In the genomic region with DNA sequence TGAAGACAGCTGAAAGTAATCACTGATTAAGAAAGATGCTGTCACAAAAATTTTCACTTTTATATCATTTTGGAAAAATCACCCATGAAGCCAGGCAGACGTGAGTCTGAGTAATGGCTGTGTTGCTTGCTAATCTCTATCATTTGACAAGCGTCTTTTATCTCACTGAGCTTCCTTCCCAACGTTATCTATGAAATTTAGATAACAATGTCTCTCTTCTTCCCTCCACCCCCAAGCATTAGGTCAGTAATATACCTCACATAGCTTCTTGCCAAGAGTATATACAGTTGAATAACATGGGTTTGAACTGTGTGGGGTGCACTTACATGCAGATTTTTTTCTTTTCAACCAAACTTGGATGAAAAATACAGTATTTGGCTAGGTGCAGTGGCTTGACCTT, we compare ENCODE assay signal across 20 cellular contexts.
DNase-seq lines count a peak whose midpoint lies in the region; FAIRE-seq and TF ChIP-seq lines count a peak whose summit lies in the region.
"Had no signal": no experiment of that assay in that cellular context is flagged by ENCODE, and none has a peak within 500 bp of the region (broad histone marks: within the 10 kb centered on the region; RNA-seq: fewer than 3 reads in every experiment).

No MANE protein-coding gene starts in this region.

- intact Hi-C loops in dorsolateral prefrontal cortex (cut with DNase I) = no loop called here

- no peak for TF ChIP-seq RAD21 in H1 (IDR thresholded peaks at IDR 0.05 in 1 of 2, conservative IDR thresholded peaks at IDR 0.05 in 1 of 2; ENCODE audit: low read depth in 2 of 2, low read length in 2 of 2)

- no peak overlapping the region for H4K91ac ChIP-seq in H1 (replicated peaks; ENCODE audit: insufficient read length, low read length)

- H2AK5ac ChIP-seq in H1 (ENCODE audit: low read depth, low read length) (no peak overlapping the region), mesendoderm (ENCODE audit: low read length) (no peak overlapping the region)

- FAIRE-seq in H1 (lab: Jason Lieb, UNC) = no peak
- FAIRE-seq: A204.1, G401.6, GM12892, GM18507 had no signal

- H3K56ac ChIP-seq in H1 (replicated peaks; ENCODE audit: insufficient read length, low read depth, low read length) (no peak overlapping the region), mesendoderm (ENCODE audit: low read length) (no peak overlapping the region)

- H3K14ac ChIP-seq in H1 (ENCODE audit: insufficient read length) = no peak overlapping the region

- H3K9me3 Mint-ChIP-seq in glutamatergic neuron (ENCODE audit: unreplicated experiment) = no peaks in the 10 kb centered on the region

- no peak for DNase-seq in H1 (ENCODE audit: low read depth in 1 of 2, low spot score in 2 of 2)
- DNase-seq in mesendoderm = peak; percentile 76
- no peak for DNase-seq in putamen (ENCODE audit: low spot score)
- DNase-seq in cerebellum (ENCODE audit: low spot score) = no peak
- DNase-seq in glutamatergic neuron = no peak
- no peak for DNase-seq in dorsolateral prefrontal cortex
- DNase-seq: ACHN; BE2C; C1 segment of cervical spinal cord; CD4-positive, CD25-positive, alpha-beta regulatory T cell; CD8-positive, alpha-beta memory T cell; COR-L47; DMS 273 treated with DMSO at 0.1 percent for 48 hours; DMS53 had no signal

- H3K27ac Mint-ChIP-seq in glutamatergic neuron (ENCODE audit: unreplicated experiment) = no peak overlapping the region
- H3K27ac Mint-ChIP-seq: CD4-positive, CD25-positive, alpha-beta regulatory T cell; CD8-positive, alpha-beta memory T cell had no signal

- H3K23me2 ChIP-seq in H1 (ENCODE audit: low read depth, low read length) = no peaks in the 10 kb centered on the region

- H2BK15ac ChIP-seq in H1 (ENCODE audit: low read length) (no peak overlapping the region), mesendoderm (replicated peaks; ENCODE audit: low read depth) (no peak overlapping the region)

- H2BK12ac ChIP-seq in H1 (ENCODE audit: low read depth, low read length) = no peak overlapping the region

- POLR2A ChIA-PET in H1 (lab: Charles Lee; ENCODE audit: partially characterized antibody) = no interaction called here

- H3K4me3 ChIP-seq in SU-DHL-6 (ENCODE audit: insufficient read depth, low read length, poor library complexity, severe bottlenecking) = no peak overlapping the region
- no peak overlapping the region for H3K4me3 ChIP-seq in H1 (ENCODE audit: extremely low read depth in 1 of 4, insufficient read depth in 2 of 4, low read depth in 3 of 4, low read length in 4 of 4)
- H3K4me3 ChIP-seq in mesendoderm (ENCODE audit: low read length) = no peak overlapping the region
- no peak overlapping the region for H3K4me3 ChIP-seq in dorsolateral prefrontal cortex
- H3K4me3 ChIP-seq: HAP-1 had no signal

- TF ChIP-seq EP300 in H1 (IDR thresholded peaks at IDR 0.05; ENCODE audit: borderline replicate concordance in 1 of 2, low read depth in 2 of 2, low read length in 2 of 2) = no peak

- H3K4me3 Mint-ChIP-seq in glutamatergic neuron (ENCODE audit: unreplicated experiment) = no peak overlapping the region
- H3K4me3 Mint-ChIP-seq: CD4-positive, CD25-positive, alpha-beta regulatory T cell; CD8-positive, alpha-beta memory T cell had no signal

- H3K4me2 ChIP-seq in SU-DHL-6 (ENCODE audit: low read depth, low read length, poor library complexity, severe bottlenecking) = no peak overlapping the region
- no peak overlapping the region for H3K4me2 ChIP-seq in H1 (ENCODE audit: insufficient read depth in 1 of 2, low read depth in 2 of 2, low read length in 2 of 2)
- no peak overlapping the region for H3K4me2 ChIP-seq in mesendoderm (ENCODE audit: low read length)

- H2BK120ac ChIP-seq in H1 (replicated peaks; ENCODE audit: low read depth, low read length) (no peak overlapping the region), mesendoderm (ENCODE audit: low read depth, low read length) (no peak overlapping the region)

- H3F3A ChIP-seq in SU-DHL-6 (ENCODE audit: insufficient read depth) = no peaks in the 10 kb centered on the region

- no peak overlapping the region for H2BK5ac ChIP-seq in H1 (ENCODE audit: low read depth, low read length)
- H2BK5ac ChIP-seq in mesendoderm (ENCODE audit: low read length) = peak overlapping the region; percentile 7

- no peaks in the 10 kb centered on the region for H3K27me3 Mint-ChIP-seq in glutamatergic neuron (ENCODE audit: unreplicated experiment)
- H3K27me3 Mint-ChIP-seq: CD4-positive, CD25-positive, alpha-beta regulatory T cell had no signal

- TF ChIP-seq POLR2A in H1 (IDR thresholded peaks at IDR 0.05; ENCODE audit: control extremely low read depth in 1 of 2, low read depth in 2 of 2, low read length in 2 of 2) = no peak

- H3K36me3 ChIP-seq in SU-DHL-6 (ENCODE audit: low read length) (no peaks in the 10 kb centered on the region), H1 (ENCODE audit: control insufficient read depth in 2 of 4, insufficient read depth in 4 of 4, low read length in 3 of 4) (no peaks in the 10 kb centered on the region), mesendoderm (ENCODE audit: control insufficient read depth, insufficient read depth, low read length) (no peaks in the 10 kb centered on the region)
- H3K36me3 ChIP-seq: BE2C, HAP-1 had no signal

- CTCF ChIA-PET in H1 (lab: Charles Lee; ENCODE audit: partially characterized antibody) = interaction anchor here (0.6 kb wide), 1 partner anchor 290 kb away, joined by 3 read pairs; no protein-coding TSS in a partner anchor

- no peaks in the 10 kb centered on the region for H4K20me1 ChIP-seq in SU-DHL-6 (ENCODE audit: low read depth, low read length)
- no peaks in the 10 kb centered on the region for H4K20me1 ChIP-seq in H1 (replicated peaks in 1 of 2; ENCODE audit: control insufficient read depth in 1 of 2, insufficient read depth in 2 of 2, low read length in 2 of 2)

- H3K79me1 ChIP-seq in H1 (ENCODE audit: low read depth, low read length) = no peaks in the 10 kb centered on the region
- H3K79me1 ChIP-seq in mesendoderm (ENCODE audit: low read length) = no peaks in the 10 kb centered on the region

- H4K5ac ChIP-seq in H1 (ENCODE audit: insufficient read length, low read depth, low read length) = no peak overlapping the region
- H4K5ac ChIP-seq in mesendoderm (ENCODE audit: low read length) = no peak overlapping the region

- H2BK20ac ChIP-seq in H1 (ENCODE audit: low read length) = no peak overlapping the region

- H3K9ac ChIP-seq in SU-DHL-6 (ENCODE audit: low read length) (no peak overlapping the region), H1 (replicated peaks in 1 of 4; ENCODE audit: extremely low read depth in 1 of 4, low read depth in 3 of 4, low read length in 3 of 4) (no peak overlapping the region), mesendoderm (ENCODE audit: low read length) (no peak overlapping the region)

- no peaks in the 10 kb centered on the region for H3K79me2 ChIP-seq in SU-DHL-6 (ENCODE audit: insufficient read depth, low read length)
- H3K79me2 ChIP-seq in H1 (ENCODE audit: control insufficient read depth in 1 of 2, insufficient read depth in 2 of 2, low read length in 2 of 2) = no peaks in the 10 kb centered on the region
- no peaks in the 10 kb centered on the region for H3K79me2 ChIP-seq in mesendoderm (ENCODE audit: control insufficient read depth, insufficient read depth, low read length)

- H3K9me3 ChIP-seq in SU-DHL-6 (ENCODE audit: insufficient read depth, low read length) (peaks cover 18% of the 10 kb centered on the region; the same call in 1 of the 2 replicates), H1 (ENCODE audit: insufficient read depth in 2 of 2, low read depth in 1 of 2, low read length in 1 of 2) (no peaks in the 10 kb centered on the region)
- H3K9me3 ChIP-seq: BE2C, HAP-1 had no signal

- no peaks in the 10 kb centered on the region for H3K4me1 ChIP-seq in H1 (replicated peaks in 1 of 4; ENCODE audit: control insufficient read depth in 3 of 4, insufficient read depth in 4 of 4, low read length in 3 of 4)
- H3K4me1 ChIP-seq in mesendoderm (ENCODE audit: control insufficient read depth, low read depth, low read length) = peaks cover 2% of the 10 kb centered on the region
- H3K4me1 ChIP-seq: BE2C, HAP-1 had no signal

- H3K23ac ChIP-seq in H1 (ENCODE audit: insufficient read length) = no peak overlapping the region
- H3K23ac ChIP-seq in mesendoderm (ENCODE audit: low read length) = no peak overlapping the region

- 64% methylated on average over 3 of the region's 3 CpGs; no CpG with 5 or more reads in 1 of the 2 experiments for WGBS in H1 (ENCODE audit: extremely low coverage in 1 of 2, insufficient coverage in 1 of 2, insufficient read length in 1 of 2, insufficient replicate concordance in 2 of 2, low coverage in 1 of 2, low lambda C conversion rate in 2 of 2, missing lambda C conversion rate in 1 of 2), 2 experiments
- WGBS in mesendoderm (ENCODE audit: extremely low coverage, insufficient coverage, low lambda C conversion rate) = no CpG with 5 or more reads among the region's 3 CpGs

- H3K4ac ChIP-seq in H1 (replicated peaks; ENCODE audit: insufficient read length, low read depth, low read length) (no peak overlapping the region), mesendoderm (ENCODE audit: low read depth, low read length) (peak overlapping the region; percentile 9)

- H4K8ac ChIP-seq in H1 (ENCODE audit: extremely low read depth, insufficient read depth, low read length) (no peak overlapping the region), mesendoderm (ENCODE audit: low read depth, low read length) (no peak overlapping the region)

- H3K4me1 Mint-ChIP-seq in glutamatergic neuron (ENCODE audit: low read depth, unreplicated experiment) = no peaks in the 10 kb centered on the region
- H3K4me1 Mint-ChIP-seq: CD4-positive, CD25-positive, alpha-beta regulatory T cell; CD8-positive, alpha-beta memory T cell had no signal

- H3K36me3 Mint-ChIP-seq in glutamatergic neuron (ENCODE audit: unreplicated experiment) = no peaks in the 10 kb centered on the region
- H3K36me3 Mint-ChIP-seq: CD4-positive, CD25-positive, alpha-beta regulatory T cell; CD8-positive, alpha-beta memory T cell had no signal

- no peak for TF ChIP-seq CTCF in SU-DHL-6 (IDR thresholded peaks at IDR 0.05; ENCODE audit: insufficient read depth, low read length, poor library complexity, severe bottlenecking)
- TF ChIP-seq CTCF in H1 (IDR thresholded peaks at IDR 0.05; ENCODE audit: control extremely low read depth in 1 of 3, insufficient read depth in 1 of 3, low read depth in 1 of 3, low read length in 3 of 3) = no peak
- TF ChIP-seq CTCF in glutamatergic neuron (IDR thresholded peaks at IDR 0.05; ENCODE audit: partially characterized antibody, unreplicated experiment) = no peak
- TF ChIP-seq CTCF in dorsolateral prefrontal cortex (IDR thresholded peaks at IDR 0.05 in 54 of 56, conservative IDR thresholded peaks at IDR 0.05 in 2 of 56; ENCODE audit: low read depth in 1 of 56, partially characterized antibody in 56 of 56) = no peak

- H3K18ac ChIP-seq in H1 (ENCODE audit: extremely low read depth, low read length) (no peak overlapping the region), mesendoderm (ENCODE audit: low read length) (peak overlapping the region; percentile 84)

- no peaks in the 10 kb centered on the region for H3K27me3 ChIP-seq in SU-DHL-6 (ENCODE audit: low read length)
- H3K27me3 ChIP-seq in H1 (replicated peaks in 1 of 4; ENCODE audit: control insufficient read depth in 3 of 4, extremely low read depth in 1 of 4, insufficient read depth in 3 of 4, low read length in 3 of 4) = no peaks in the 10 kb centered on the region
- no peaks in the 10 kb centered on the region for H3K27me3 ChIP-seq in mesendoderm (ENCODE audit: insufficient read depth, low read length, poor library complexity)
- H3K27me3 ChIP-seq in dorsolateral prefrontal cortex = no peaks in the 10 kb centered on the region
- H3K27me3 ChIP-seq: BE2C had no signal

- no peak overlapping the region for H3K27ac ChIP-seq in SU-DHL-6 (ENCODE audit: low read depth, low read length)
- H3K27ac ChIP-seq in H1 (ENCODE audit: low read depth, low read length) = no peak overlapping the region
- H3K27ac ChIP-seq in mesendoderm (ENCODE audit: low read depth, low read length) = no peak overlapping the region
- H3K27ac ChIP-seq in dorsolateral prefrontal cortex = no peak overlapping the region

- H2AFZ ChIP-seq in SU-DHL-6 (ENCODE audit: low read depth, low read length, severe bottlenecking) (peak overlapping the region; percentile 68), H1 (ENCODE audit: low read length) (peak overlapping the region; percentile 79; the same call in 1 of the 2 replicates)

- H3K9me2 ChIP-seq in SU-DHL-6 (replicated peaks; ENCODE audit: insufficient read depth, low read length) = no peaks in the 10 kb centered on the region
